ENCODE assay signal across 8 cellular contexts in genomic region chr2:230758566-230759480, GRCh38. TPM values are rescaled to one million over a fixed set of nuclear protein-coding genes. Genes with fewer than 3 reads are reported as not detected.
DNase-seq lines count a peak whose midpoint lies in the region; ATAC-seq and TF ChIP-seq lines count a peak whose summit lies in the region.

No MANE protein-coding gene starts in this region.

- DNase-seq in AG08396 (ENCODE audit: low spot score) (peak; percentile 38), adipocyte (ENCODE audit: low read depth) (peak; percentile 87), lower lobe of right lung (no peak), DMS153 treated with DMSO at 0.1 percent for 48 hours (lab: John Stamatoyannopoulos, UW; ENCODE audit: unreplicated experiment) (no peak)
- DNase-seq in stimulated activated CD4-positive, alpha-beta T cell treated with anti-CD3 and anti-CD28 coated beads, Interleukin-4, amount 100 ng/mL, for 24 hours: no peak

- no peak for TF ChIP-seq CTCF in lower lobe of right lung (IDR thresholded peaks at IDR 0.05)

- H3K27me3 ChIP-seq in adipocyte (replicated peaks; ENCODE audit: control insufficient read depth, insufficient read depth, low read length) (no peaks in the 10 kb centered on the region), lower lobe of right lung (ENCODE audit: low read depth) (no peaks in the 10 kb centered on the region)

- peak overlapping the region; percentile 45 for H3K4me3 ChIP-seq in adipocyte (ENCODE audit: low read length)
- H3K4me3 ChIP-seq in lower lobe of right lung: no peak overlapping the region

- H3K9ac ChIP-seq in adipocyte (ENCODE audit: low read length): peak overlapping the region; percentile 58

- H3K4me1 ChIP-seq in adipocyte (ENCODE audit: control insufficient read depth, insufficient read depth, low read length) (peaks cover 39% of the 10 kb centered on the region), lower lobe of right lung (peaks cover 52% of the 10 kb centered on the region)

- ATAC-seq in HG02852 (IDR thresholded peaks at IDR 0.05; ENCODE audit: unreplicated experiment) (peak; percentile 42), lower lobe of right lung (peak; percentile 32 to 58), HG02798 (IDR thresholded peaks at IDR 0.05; ENCODE audit: poor library complexity, unreplicated experiment) (no peak), HG03159 (IDR thresholded peaks at IDR 0.05; ENCODE audit: unreplicated experiment) (no peak)

- H3K9me3 ChIP-seq in adipocyte (ENCODE audit: control insufficient read depth, low read length) (no peaks in the 10 kb centered on the region), lower lobe of right lung (no peaks in the 10 kb centered on the region)

- H3K36me3 ChIP-seq in adipocyte (ENCODE audit: control insufficient read depth, insufficient read depth, low read length, severe bottlenecking) (peaks cover 27% of the 10 kb centered on the region), lower lobe of right lung (peaks cover 39% of the 10 kb centered on the region)

- no peak overlapping the region for H3K27ac ChIP-seq in lower lobe of right lung

- intact Hi-C loops in lower lobe of right lung (cut with DNase I): no loop called here

RNA-seq across cellular contexts. Expression of gene CAB39, which starts 46.2 kb away (rescaled TPM):
- 78.7 TPM for total RNA-seq in lower lobe of right lung

Comparison
In these comparisons a context has a peak if more than half of its experiments do, and no peak if none do; other contexts are left out.
1. DNase-seq: peak in AG08396 (single experiment) and adipocyte (single experiment); none in lower lobe of right lung (single experiment), stimulated activated CD4-positive, alpha-beta T cell treated with anti-CD3 and anti-CD28 coated beads, Interleukin-4, amount 100 ng/mL, for 24 hours (single experiment) and DMS153 treated with DMSO at 0.1 percent for 48 hours (single experiment).
2. ATAC-seq: peak in HG02852 (single experiment) and lower lobe of right lung (2 of 2); none in HG02798 (single experiment) and HG03159 (single experiment).